In the genomic region with DNA sequence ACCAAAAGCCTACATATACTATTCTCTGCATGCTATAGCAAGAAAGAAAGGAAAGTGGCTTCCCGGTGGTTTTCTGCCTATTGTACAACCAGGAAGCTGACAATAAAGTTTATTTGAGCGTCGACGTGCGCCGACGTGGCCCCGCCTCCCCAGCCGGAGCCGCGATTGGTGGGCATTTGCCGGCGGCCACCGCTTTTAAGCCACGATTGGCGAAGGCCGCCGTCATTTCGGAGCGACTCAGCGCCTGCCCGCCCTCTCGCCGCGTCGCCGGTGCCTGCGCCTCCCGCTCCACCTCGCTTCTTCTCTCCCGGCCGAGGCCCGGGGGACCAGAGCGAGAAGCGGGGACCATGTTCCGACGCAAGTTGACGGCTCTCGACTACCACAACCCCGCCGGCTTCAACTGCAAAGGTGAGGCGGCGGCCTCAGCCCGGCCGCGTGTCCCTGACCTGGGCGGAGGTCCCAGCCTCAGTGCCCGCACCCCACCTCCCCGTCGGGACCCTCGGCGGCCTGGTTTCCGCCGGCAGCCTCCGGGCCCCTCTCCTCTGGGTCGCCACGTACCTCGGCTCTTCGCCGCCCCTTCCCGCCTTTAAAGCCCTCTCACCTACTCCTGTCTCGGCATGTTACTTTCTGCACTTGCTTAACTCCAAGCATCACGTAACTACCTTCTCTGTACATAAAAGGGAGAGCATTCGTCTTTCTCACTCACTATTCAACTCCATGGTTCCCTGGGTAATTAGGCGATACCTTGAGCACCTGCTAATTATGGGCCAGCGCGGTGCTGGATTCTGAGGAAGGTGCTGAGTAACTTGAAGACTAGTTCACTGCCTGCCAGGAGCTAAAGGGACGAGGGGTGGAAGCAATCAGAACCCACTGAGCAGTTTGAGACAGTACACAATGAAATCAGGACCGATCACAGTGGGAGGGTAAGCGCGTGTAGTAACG, we compare ENCODE assay signal across 1 cellular context.
A peak's percentile ranks its signal among the peaks of the same experiment; 100 is the strongest.
TF ChIP-seq lines count a peak whose summit lies in the region.

A gene (plus strand): TSS at position 254 of the 942 bp plus-strand sequence. CDS start 94 bp downstream, at position 348.

TF ChIP-seq in K562, 482 proteins besides CTCF, POLR2A, EP300 and RAD21 (continued from another document):
- TF ChIP-seq, protein P1, sequence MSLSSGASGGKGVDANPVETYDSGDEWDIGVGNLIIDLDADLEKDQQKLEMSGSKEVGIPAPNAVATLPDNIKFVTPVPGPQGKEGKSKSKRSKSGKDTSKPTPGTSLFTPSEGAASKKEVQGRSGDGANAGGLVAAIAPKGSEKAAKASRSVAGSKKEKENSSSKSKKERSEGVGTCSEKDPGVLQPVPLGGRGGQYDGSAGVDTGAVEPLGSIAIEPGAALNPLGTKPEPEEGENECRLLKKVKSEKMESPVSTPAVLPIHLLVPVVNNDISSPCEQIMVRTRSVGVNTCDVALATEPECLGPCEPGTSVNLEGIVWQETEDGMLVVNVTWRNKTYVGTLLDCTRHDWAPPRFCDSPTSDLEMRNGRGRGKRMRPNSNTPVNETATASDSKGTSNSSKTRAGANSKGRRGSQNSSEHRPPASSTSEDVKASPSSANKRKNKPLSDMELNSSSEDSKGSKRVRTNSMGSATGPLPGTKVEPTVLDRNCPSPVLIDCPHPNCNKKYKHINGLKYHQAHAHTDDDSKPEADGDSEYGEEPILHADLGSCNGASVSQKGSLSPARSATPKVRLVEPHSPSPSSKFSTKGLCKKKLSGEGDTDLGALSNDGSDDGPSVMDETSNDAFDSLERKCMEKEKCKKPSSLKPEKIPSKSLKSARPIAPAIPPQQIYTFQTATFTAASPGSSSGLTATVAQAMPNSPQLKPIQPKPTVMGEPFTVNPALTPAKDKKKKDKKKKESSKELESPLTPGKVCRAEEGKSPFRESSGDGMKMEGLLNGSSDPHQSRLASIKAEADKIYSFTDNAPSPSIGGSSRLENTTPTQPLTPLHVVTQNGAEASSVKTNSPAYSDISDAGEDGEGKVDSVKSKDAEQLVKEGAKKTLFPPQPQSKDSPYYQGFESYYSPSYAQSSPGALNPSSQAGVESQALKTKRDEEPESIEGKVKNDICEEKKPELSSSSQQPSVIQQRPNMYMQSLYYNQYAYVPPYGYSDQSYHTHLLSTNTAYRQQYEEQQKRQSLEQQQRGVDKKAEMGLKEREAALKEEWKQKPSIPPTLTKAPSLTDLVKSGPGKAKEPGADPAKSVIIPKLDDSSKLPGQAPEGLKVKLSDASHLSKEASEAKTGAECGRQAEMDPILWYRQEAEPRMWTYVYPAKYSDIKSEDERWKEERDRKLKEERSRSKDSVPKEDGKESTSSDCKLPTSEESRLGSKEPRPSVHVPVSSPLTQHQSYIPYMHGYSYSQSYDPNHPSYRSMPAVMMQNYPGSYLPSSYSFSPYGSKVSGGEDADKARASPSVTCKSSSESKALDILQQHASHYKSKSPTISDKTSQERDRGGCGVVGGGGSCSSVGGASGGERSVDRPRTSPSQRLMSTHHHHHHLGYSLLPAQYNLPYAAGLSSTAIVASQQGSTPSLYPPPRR (CRISPR knock-in tag; IDR thresholded peaks at IDR 0.05; ENCODE audit: borderline replicate concordance): no peak
- TF ChIP-seq EP400 (IDR thresholded peaks at IDR 0.05): peak; percentile 83; the same call in 1 of the 2 replicates
- no peak for TF ChIP-seq HSF4 (CRISPR knock-in tag; IDR thresholded peaks at IDR 0.05; ENCODE audit: borderline replicate concordance)
- TF ChIP-seq, protein P2, sequence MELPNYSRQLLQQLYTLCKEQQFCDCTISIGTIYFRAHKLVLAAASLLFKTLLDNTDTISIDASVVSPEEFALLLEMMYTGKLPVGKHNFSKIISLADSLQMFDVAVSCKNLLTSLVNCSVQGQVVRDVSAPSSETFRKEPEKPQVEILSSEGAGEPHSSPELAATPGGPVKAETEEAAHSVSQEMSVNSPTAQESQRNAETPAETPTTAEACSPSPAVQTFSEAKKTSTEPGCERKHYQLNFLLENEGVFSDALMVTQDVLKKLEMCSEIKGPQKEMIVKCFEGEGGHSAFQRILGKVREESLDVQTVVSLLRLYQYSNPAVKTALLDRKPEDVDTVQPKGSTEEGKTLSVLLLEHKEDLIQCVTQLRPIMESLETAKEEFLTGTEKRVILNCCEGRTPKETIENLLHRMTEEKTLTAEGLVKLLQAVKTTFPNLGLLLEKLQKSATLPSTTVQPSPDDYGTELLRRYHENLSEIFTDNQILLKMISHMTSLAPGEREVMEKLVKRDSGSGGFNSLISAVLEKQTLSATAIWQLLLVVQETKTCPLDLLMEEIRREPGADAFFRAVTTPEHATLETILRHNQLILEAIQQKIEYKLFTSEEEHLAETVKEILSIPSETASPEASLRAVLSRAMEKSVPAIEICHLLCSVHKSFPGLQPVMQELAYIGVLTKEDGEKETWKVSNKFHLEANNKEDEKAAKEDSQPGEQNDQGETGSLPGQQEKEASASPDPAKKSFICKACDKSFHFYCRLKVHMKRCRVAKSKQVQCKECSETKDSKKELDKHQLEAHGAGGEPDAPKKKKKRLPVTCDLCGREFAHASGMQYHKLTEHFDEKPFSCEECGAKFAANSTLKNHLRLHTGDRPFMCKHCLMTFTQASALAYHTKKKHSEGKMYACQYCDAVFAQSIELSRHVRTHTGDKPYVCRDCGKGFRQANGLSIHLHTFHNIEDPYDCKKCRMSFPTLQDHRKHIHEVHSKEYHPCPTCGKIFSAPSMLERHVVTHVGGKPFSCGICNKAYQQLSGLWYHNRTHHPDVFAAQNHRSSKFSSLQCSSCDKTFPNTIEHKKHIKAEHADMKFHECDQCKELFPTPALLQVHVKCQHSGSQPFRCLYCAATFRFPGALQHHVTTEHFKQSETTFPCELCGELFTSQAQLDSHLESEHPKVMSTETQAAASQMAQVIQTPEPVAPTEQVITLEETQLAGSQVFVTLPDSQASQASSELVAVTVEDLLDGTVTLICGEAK (IDR thresholded peaks at IDR 0.05): peak; percentile 100
- TF ChIP-seq, protein P2 (CRISPR knock-in tag; IDR thresholded peaks at IDR 0.05): peak; percentile 99
- TF ChIP-seq, protein P3, sequence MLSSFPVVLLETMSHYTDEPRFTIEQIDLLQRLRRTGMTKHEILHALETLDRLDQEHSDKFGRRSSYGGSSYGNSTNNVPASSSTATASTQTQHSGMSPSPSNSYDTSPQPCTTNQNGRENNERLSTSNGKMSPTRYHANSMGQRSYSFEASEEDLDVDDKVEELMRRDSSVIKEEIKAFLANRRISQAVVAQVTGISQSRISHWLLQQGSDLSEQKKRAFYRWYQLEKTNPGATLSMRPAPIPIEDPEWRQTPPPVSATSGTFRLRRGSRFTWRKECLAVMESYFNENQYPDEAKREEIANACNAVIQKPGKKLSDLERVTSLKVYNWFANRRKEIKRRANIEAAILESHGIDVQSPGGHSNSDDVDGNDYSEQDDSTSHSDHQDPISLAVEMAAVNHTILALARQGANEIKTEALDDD (IDR thresholded peaks at IDR 0.05): peak; percentile 47; the same call in 1 of the 2 replicates
- TF ChIP-seq, protein P4, sequence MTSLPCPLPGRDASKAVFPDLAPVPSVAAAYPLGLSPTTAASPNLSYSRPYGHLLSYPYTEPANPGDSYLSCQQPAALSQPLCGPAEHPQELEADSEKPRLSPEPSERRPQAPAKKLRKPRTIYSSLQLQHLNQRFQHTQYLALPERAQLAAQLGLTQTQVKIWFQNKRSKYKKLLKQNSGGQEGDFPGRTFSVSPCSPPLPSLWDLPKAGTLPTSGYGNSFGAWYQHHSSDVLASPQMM (CRISPR knock-in tag; IDR thresholded peaks at IDR 0.05): no peak
- TF ChIP-seq ZNF445 (CRISPR knock-in tag; IDR thresholded peaks at IDR 0.05; ENCODE audit: low read depth): no peak
- peak; percentile 81 to 85 for TF ChIP-seq NRF1 (conservative IDR thresholded peaks at IDR 0.05 in 1 of 2, IDR thresholded peaks at IDR 0.05 in 1 of 2)
- peak; percentile 47 for TF ChIP-seq POLR2H (tag; IDR thresholded peaks at IDR 0.05; ENCODE audit: low read depth)
- TF ChIP-seq SIN3A (IDR thresholded peaks at IDR 0.05; ENCODE audit: borderline replicate concordance in 2 of 2, control insufficient read depth in 1 of 2, low read depth in 2 of 2, low read length in 2 of 2): peak in 1 of 2 experiments; percentile 19; a peak in 1 of 4 replicates
